33 cellular contexts compared by ENCODE assay signal in genomic region chrX:145821898-145822567, GRCh38. TPM values are rescaled to one million over a fixed set of nuclear protein-coding genes. Genes with fewer than 3 reads are reported as not detected.
A peak's percentile ranks its signal among the peaks of the same experiment; 100 is the strongest.
DNase-seq lines count a peak whose midpoint lies in the region; FAIRE-seq and TF ChIP-seq lines count a peak whose summit lies in the region.
"Had no signal": no experiment of that assay in that cellular context is flagged by ENCODE, and none has a peak within 500 bp of the region (broad histone marks: within the 10 kb centered on the region; RNA-seq: fewer than 3 reads in every experiment).

No MANE protein-coding gene starts in this region.

- H4K8ac ChIP-seq in H1 (ENCODE audit: extremely low read depth, insufficient read depth, low read length) = no peak overlapping the region

- H3K14ac ChIP-seq in H1 (ENCODE audit: insufficient read length) = no peak overlapping the region

- no peaks in the 10 kb centered on the region for H3K36me3 Mint-ChIP-seq in nephron (ENCODE audit: low read depth)
- H3K36me3 Mint-ChIP-seq: activated naive CD8-positive, alpha-beta T cell treated with anti-CD3 and anti-CD28 coated beads, Interleukin-2, amount 10 ng/mL, durations not matched to agents 7 days and 5 days; CD8-positive, alpha-beta memory T cell had no signal

- H3K27me3 Mint-ChIP-seq in nephron (ENCODE audit: low read depth) = peaks cover 71% of the 10 kb centered on the region

- TF ChIP-seq POLR2A in H1 (IDR thresholded peaks at IDR 0.05; ENCODE audit: control extremely low read depth in 1 of 2, low read depth in 2 of 2, low read length in 2 of 2) = no peak

- H2BK15ac ChIP-seq in H1 (ENCODE audit: low read length) = no peak overlapping the region

- H4K5ac ChIP-seq in H1 (ENCODE audit: insufficient read length, low read depth, low read length) = no peak overlapping the region

- H3K4me1 Mint-ChIP-seq in nephron = peaks cover 12% of the 10 kb centered on the region
- H3K4me1 Mint-ChIP-seq: activated naive CD8-positive, alpha-beta T cell treated with anti-CD3 and anti-CD28 coated beads, Interleukin-2, amount 10 ng/mL, durations not matched to agents 7 days and 5 days; central memory CD8-positive, alpha-beta T cell; immature natural killer cell had no signal

- no peak for TF ChIP-seq RAD21 in H1 (IDR thresholded peaks at IDR 0.05 in 1 of 2, conservative IDR thresholded peaks at IDR 0.05 in 1 of 2; ENCODE audit: low read depth in 2 of 2, low read length in 2 of 2)

- H3K4ac ChIP-seq in H1 (replicated peaks; ENCODE audit: insufficient read length, low read depth, low read length) = no peak overlapping the region

- FAIRE-seq in H1 (lab: Jason Lieb, UNC) = no peak
- FAIRE-seq: endometrium, HTR-8/SVneo had no signal

- H3K27me3 ChIP-seq in HUES48 (ENCODE audit: control insufficient read depth, insufficient read depth, low read length) (peaks cover 73% of the 10 kb centered on the region), H1 (replicated peaks in 1 of 4; ENCODE audit: control insufficient read depth in 3 of 4, extremely low read depth in 1 of 4, insufficient read depth in 3 of 4, low read length in 3 of 4) (peaks cover 37 to 69% (median 56%) of the 10 kb centered on the region in 4 experiments)
- H3K27me3 ChIP-seq: ascending aorta, upper lobe of right lung had no signal

- DNase-seq in H1 (ENCODE audit: low read depth in 1 of 2, low spot score in 2 of 2) = no peak
- DNase-seq in substantia nigra (lab: John Stamatoyannopoulos, UW) = peak in 2 of 49 donors; percentile 3 to 7
- DNase-seq in AG08396 (ENCODE audit: low spot score) = no peak
- no peak for DNase-seq in HUDEP-2 (lab: John Stamatoyannopoulos, UW; ENCODE audit: unreplicated experiment in 76 of 76)
- no peak for DNase-seq in G401 (ENCODE audit: low spot score)
- no peak for DNase-seq in hepatic stellate cell (ENCODE audit: low spot score)
- DNase-seq: activated gamma-delta T cell treated with Interleukin-2 at 50 U/mL for 16 hours; activated naive CD8-positive, alpha-beta T cell treated with anti-CD3 and anti-CD28 coated beads, Interleukin-2, amount 10 ng/mL, durations not matched to agents 7 days and 5 days; activated T-cell treated with anti-CD3 and anti-CD28 coated beads, Interleukin-2, amount 50 U/mL, for 48 hours; CD8-positive, alpha-beta memory T cell; dermis blood vessel endothelial cell; DMS 273 treated with DMSO at 0.1 percent for 48 hours; EL; foreskin melanocyte; HFFc6; immature natural killer cell; NCI-H2029 treated with DMSO at 0.1 percent for 48 hours; NCI-H345; NCI-H69; Right ventricle myocardium superior; stimulated activated CD4-positive, alpha-beta T cell treated with anti-CD3 and anti-CD28 coated beads, Interleukin-12 subunit alpha, Interleukin-12 subunit beta, amount 100 ng/mL, for 4 hours; stimulated activated CD4-positive, alpha-beta T cell treated with anti-CD3 and anti-CD28 coated beads, Interleukin-2, amount 100 ng/mL, for 48 hours; upper lobe of right lung had no signal

- POLR2A ChIA-PET in H1 (lab: Charles Lee; ENCODE audit: partially characterized antibody) = no interaction called here

- H3K56ac ChIP-seq in H1 (replicated peaks; ENCODE audit: insufficient read length, low read depth, low read length) = no peak overlapping the region

- H3K36me3 ChIP-seq in HUES48 (ENCODE audit: control insufficient read depth, insufficient read depth, low read length) (no peaks in the 10 kb centered on the region), H1 (ENCODE audit: control insufficient read depth in 2 of 4, insufficient read depth in 4 of 4, low read length in 3 of 4) (no peaks in the 10 kb centered on the region)
- H3K36me3 ChIP-seq: ascending aorta, neutrophil, prostate gland, upper lobe of right lung had no signal

- CTCF ChIA-PET in H1 (lab: Charles Lee; ENCODE audit: partially characterized antibody) = interaction anchor here (1.0 to 1.2 kb wide), 2 partner anchors 17 to 27 kb away, joined by 3 read pairs; no protein-coding TSS in a partner anchor

- H3K4me2 ChIP-seq in H1 (ENCODE audit: insufficient read depth in 1 of 2, low read depth in 2 of 2, low read length in 2 of 2) = peak overlapping the region; percentile 75 to 81

- H2BK120ac ChIP-seq in H1 (replicated peaks; ENCODE audit: low read depth, low read length) = no peak overlapping the region

- H3K9ac ChIP-seq in HUES48 (ENCODE audit: low read depth, low read length) (no peak overlapping the region), H1 (replicated peaks in 1 of 4; ENCODE audit: extremely low read depth in 1 of 4, low read depth in 3 of 4, low read length in 3 of 4) (no peak overlapping the region)

- H2BK5ac ChIP-seq in H1 (ENCODE audit: low read depth, low read length) = no peak overlapping the region

- in situ Hi-C loops in G401 (cut with HindIII; ENCODE audit: low sequenced_read_pairs) = no loop called here

- H4K20me1 ChIP-seq in H1 (replicated peaks in 1 of 2; ENCODE audit: control insufficient read depth in 1 of 2, insufficient read depth in 2 of 2, low read length in 2 of 2) = peaks cover 0 to 2% of the 10 kb centered on the region in 2 experiments

- H4K91ac ChIP-seq in H1 (replicated peaks; ENCODE audit: insufficient read length, low read length) = no peak overlapping the region

- no peak overlapping the region for H3K18ac ChIP-seq in H1 (ENCODE audit: extremely low read depth, low read length)

- no peak overlapping the region for H3K27ac ChIP-seq in HUES48 (ENCODE audit: low read depth, low read length)
- H3K27ac ChIP-seq in H1 (ENCODE audit: low read depth, low read length) = no peak overlapping the region
- H3K27ac ChIP-seq in substantia nigra (ENCODE audit: low read depth, low read length, poor library complexity, severe bottlenecking) = peak overlapping the region; percentile 64
- H3K27ac ChIP-seq: ascending aorta, neutrophil, prostate gland, upper lobe of right lung had no signal

- peaks cover 13% of the 10 kb centered on the region for H3K9me3 Mint-ChIP-seq in nephron
- H3K9me3 Mint-ChIP-seq: activated naive CD8-positive, alpha-beta T cell treated with anti-CD3 and anti-CD28 coated beads, Interleukin-2, amount 10 ng/mL, durations not matched to agents 7 days and 5 days; HFFc6; T-helper 1 cell treated with Interleukin-12 subunit alpha and Interleukin-12 subunit beta and Interleukin-4 antibody, amounts not matched to agents 30 μg/mL and 1 μg/mL, for 36 hours had no signal

- no peak overlapping the region for H3K27ac Mint-ChIP-seq in nephron
- H3K27ac Mint-ChIP-seq: activated naive CD8-positive, alpha-beta T cell treated with anti-CD3 and anti-CD28 coated beads, Interleukin-2, amount 10 ng/mL, durations not matched to agents 7 days and 5 days; CD8-positive, alpha-beta memory T cell; HFFc6; immature natural killer cell; T-helper 1 cell treated with Interleukin-12 subunit alpha and Interleukin-12 subunit beta and Interleukin-4 antibody, amounts not matched to agents 30 μg/mL and 1 μg/mL, for 36 hours had no signal

- TF ChIP-seq CTCF in H1 (IDR thresholded peaks at IDR 0.05; ENCODE audit: control extremely low read depth in 1 of 3, insufficient read depth in 1 of 3, low read depth in 1 of 3, low read length in 3 of 3) (no peak), nephron (IDR thresholded peaks at IDR 0.05; ENCODE audit: unreplicated experiment in 3 of 3) (no peak)

- WGBS in H1 (ENCODE audit: extremely low coverage in 1 of 2, insufficient coverage in 1 of 2, insufficient read length in 1 of 2, insufficient replicate concordance in 2 of 2, low coverage in 1 of 2, low lambda C conversion rate in 2 of 2, missing lambda C conversion rate in 1 of 2), 2 experiments = 7% methylated on average over 20 of the region's 33 CpGs; no CpG with 5 or more reads in 1 of the 2 experiments

- H3K9me3 ChIP-seq in HUES48 (ENCODE audit: control insufficient read depth, insufficient read depth, low read length) = peaks cover 18% of the 10 kb centered on the region; the same call in 1 of the 2 replicates
- no peaks in the 10 kb centered on the region for H3K9me3 ChIP-seq in H1 (ENCODE audit: insufficient read depth in 2 of 2, low read depth in 1 of 2, low read length in 1 of 2)
- H3K9me3 ChIP-seq: ascending aorta, neutrophil, prostate gland, upper lobe of right lung had no signal

- H2BK12ac ChIP-seq in H1 (ENCODE audit: low read depth, low read length) = no peak overlapping the region

- H2AFZ ChIP-seq in H1 (ENCODE audit: low read length) = no peak overlapping the region

- no peak for TF ChIP-seq EP300 in H1 (IDR thresholded peaks at IDR 0.05; ENCODE audit: borderline replicate concordance in 1 of 2, low read depth in 2 of 2, low read length in 2 of 2)

- no peaks in the 10 kb centered on the region for H3K79me1 ChIP-seq in H1 (ENCODE audit: low read depth, low read length)

- H3K23ac ChIP-seq in H1 (ENCODE audit: insufficient read length) = no peak overlapping the region

- H2AK5ac ChIP-seq in H1 (ENCODE audit: low read depth, low read length) = no peak overlapping the region

- H3K4me1 ChIP-seq in HUES48 (ENCODE audit: control insufficient read depth, insufficient read depth, low read length) (0 out of 2 replicates have a peak, but pooled peaks cover 13% of the 10 kb centered on the region), H1 (replicated peaks in 1 of 4; ENCODE audit: control insufficient read depth in 3 of 4, insufficient read depth in 4 of 4, low read length in 3 of 4) (peaks cover 0 to 3% (median 3%) of the 10 kb centered on the region in 4 experiments; a peak in 4 of 7 replicates)
- H3K4me1 ChIP-seq: ascending aorta, prostate gland, upper lobe of right lung had no signal

- H2BK20ac ChIP-seq in H1 (ENCODE audit: low read length) = no peak overlapping the region

- H3K4me3 ChIP-seq in HUES48 (ENCODE audit: low read depth, low read length) = peak overlapping the region; percentile 53
- peak overlapping the region; percentile 30 to 61 (median 39) for H3K4me3 ChIP-seq in H1 (ENCODE audit: extremely low read depth in 1 of 4, insufficient read depth in 2 of 4, low read depth in 3 of 4, low read length in 4 of 4)
- H3K4me3 ChIP-seq: ascending aorta, prostate gland, upper lobe of right lung had no signal

- peak overlapping the region; percentile 72 to 82 (median 81) for H3K4me3 Mint-ChIP-seq in nephron
- H3K4me3 Mint-ChIP-seq: activated naive CD8-positive, alpha-beta T cell treated with anti-CD3 and anti-CD28 coated beads, Interleukin-2, amount 10 ng/mL, durations not matched to agents 7 days and 5 days; CD8-positive, alpha-beta memory T cell; central memory CD8-positive, alpha-beta T cell; HFFc6; immature natural killer cell; T-helper 1 cell treated with Interleukin-12 subunit alpha and Interleukin-12 subunit beta and Interleukin-4 antibody, amounts not matched to agents 30 μg/mL and 1 μg/mL, for 36 hours had no signal

- no peaks in the 10 kb centered on the region for H3K79me2 ChIP-seq in H1 (ENCODE audit: control insufficient read depth in 1 of 2, insufficient read depth in 2 of 2, low read length in 2 of 2)

- H3K23me2 ChIP-seq in H1 (ENCODE audit: low read depth, low read length) = peaks cover 12% of the 10 kb centered on the region; the same call in 1 of the 2 replicates

RNA-seq across cellular contexts. Expression of gene SLITRK2, which starts 4.4 kb away (rescaled TPM):
- 0.33 and 0.39 TPM in 2 replicates for total RNA-seq in H1 (2021; fragmentation: NEBNext Ultra II Directional; extraction: Animal tissue kit (Norgen Biotek cat#: 25700))
- polyA plus RNA-seq in H1 (2011; rRNA removed) = 0.14 and 0.16 TPM in 2 replicates
- 0.14 TPM for polyA plus RNA-seq in H1 (2011; cell fraction: cytosol; rRNA removed)
- 0.17 TPM for polyA plus RNA-seq in H1 (2011; cell fraction: nucleus; rRNA removed)
- 0.18 to 0.30 TPM (median 0.26 TPM) in 4 replicates for polyA plus RNA-seq in H1 (2012, experiment 1 of 2)
- polyA plus RNA-seq in H1 (2012, experiment 2 of 2) = 0.03 TPM
- 0.22 TPM for polyA plus RNA-seq in H1 (2013, experiment 1 of 2)
- 0.13 TPM for polyA plus RNA-seq in H1 (2013, experiment 2 of 2)
- 0.29 and 0.35 TPM in 2 replicates for polyA minus RNA-seq in H1 (2011; rRNA and poly(A)+ RNA removed)
- polyA minus RNA-seq in H1 (2011; cell fraction: cytosol; rRNA and poly(A)+ RNA removed) = 0.15 TPM
- 0.60 TPM for polyA minus RNA-seq in H1 (2011; cell fraction: nucleus; rRNA and poly(A)+ RNA removed)
- total RNA-seq in G401 (2014; rRNA removed; shearing (Covaris generic)) = not detected in 2 replicates
- total RNA-seq: activated naive CD8-positive, alpha-beta T cell treated with anti-CD3 and anti-CD28 coated beads, Interleukin-2, amount 10 ng/mL, durations not matched to agents 7 days and 5 days; ascending aorta; CD8-positive, alpha-beta memory T cell; dermis blood vessel endothelial cell; HFFc6 had no signal
- polyA plus RNA-seq: BJ; CD8-positive, alpha-beta memory T cell; immature natural killer cell had no signal
